Comparison of ENCODE assay signal across 34 cellular contexts in the genomic region with DNA sequence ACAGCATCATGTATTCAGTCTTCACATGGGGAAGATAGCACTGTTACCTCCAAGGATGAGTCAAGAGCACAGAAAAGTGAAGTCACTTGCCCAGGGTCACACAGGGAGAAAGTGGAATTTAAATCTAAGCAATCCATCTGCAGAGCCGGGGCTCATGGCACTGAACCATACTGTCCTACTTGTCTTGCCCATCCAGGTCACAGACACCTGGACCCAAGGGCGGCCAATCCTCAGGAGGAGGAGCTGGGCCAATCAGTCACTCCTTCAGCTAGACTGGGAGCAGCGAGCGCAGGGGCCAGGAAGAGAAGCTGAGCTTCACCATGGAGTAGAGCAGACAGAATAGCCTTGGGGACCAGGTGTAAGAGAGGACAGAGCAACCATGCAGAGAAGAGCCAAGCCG. TPM values are rescaled to one million over a fixed set of nuclear protein-coding genes. Genes with fewer than 3 reads are reported as not detected.
"Had no signal": no experiment of that assay in that cellular context is flagged by ENCODE, and none has a peak within 500 bp of the region (broad histone marks: within the 10 kb centered on the region; RNA-seq: fewer than 3 reads in every experiment).

No MANE protein-coding gene starts in this region.

- H3K4me1 ChIP-seq: parathyroid adenoma, psoas muscle, right lobe of liver, testis, uterus had no signal

- H3K4me3 Mint-ChIP-seq: naive thymus-derived CD8-positive, alpha-beta T cell; natural killer cell treated with Interleukin-12 subunit alpha and Interleukin-12 subunit beta and Interleukin-15 and Interleukin-18, amount 100 ng/mL, for 72 hours; nephron progenitor cell; neural crest cell; stimulated activated memory B cell treated with anti-CD40 and anti-IgM and Interleukin-4, amounts not matched to agents 10 μg/mL and 1 μg/mL and 100 μg/mL, for 72 hours; stimulated activated naive CD8-positive, alpha-beta T cell treated with anti-CD3 and anti-CD28 coated beads, Interleukin-15, amount 100 ng/mL, for 72 hours; type B pancreatic cell had no signal

- H3K36me3 Mint-ChIP-seq: naive thymus-derived CD8-positive, alpha-beta T cell; natural killer cell treated with Interleukin-12 subunit alpha and Interleukin-12 subunit beta and Interleukin-15 and Interleukin-18, amount 100 ng/mL, for 72 hours; stimulated activated memory B cell treated with anti-CD40 and anti-IgM and Interleukin-4, amounts not matched to agents 10 μg/mL and 1 μg/mL and 100 μg/mL, for 72 hours; type B pancreatic cell had no signal

- DNase-seq: naive thymus-derived CD8-positive, alpha-beta T cell; nephron progenitor cell; ovary; posterior cingulate gyrus; psoas muscle; right cardiac atrium; right lobe of liver; spleen; stimulated activated CD4-positive, alpha-beta T cell treated with anti-CD3 and anti-CD28 coated beads, Interleukin-12 subunit alpha, Interleukin-12 subunit beta, amount 100 ng/mL, for 4 hours; stimulated activated CD4-positive, alpha-beta T cell treated with anti-CD3 and anti-CD28 coated beads, Interleukin-1b, Interleukin-23, amount 100 ng/mL, for 48 hours; stimulated activated CD4-positive, alpha-beta T cell treated with anti-CD3 and anti-CD28 coated beads, Interleukin-4, amount 100 ng/mL, for 1 hour; stimulated activated CD4-positive, alpha-beta T cell treated with anti-CD3 and anti-CD28 coated beads, Interleukin-4, amount 100 ng/mL, for 4 hours; stimulated activated CD8-positive, alpha-beta memory T cell treated with anti-CD3 and anti-CD28 coated beads, Interleukin-4, amount 100 ng/mL, for 48 hours; stimulated activated naive CD4-positive, alpha-beta T cell; stimulated activated naive CD8-positive, alpha-beta T cell treated with anti-CD3 and anti-CD28 coated beads, Interleukin-15, amount 100 ng/mL, for 72 hours; stimulated activated naive CD8-positive, alpha-beta T cell treated with anti-CD3 and anti-CD28 coated beads, Interleukin-15, Interleukin-2, amounts not matched to agents 100 U/mL and 50 U/mL, for 24 hours; substantia nigra; testis; transverse colon; upper lobe of right lung; uterus had no signal

- H3K4me1 Mint-ChIP-seq: nephron progenitor cell had no signal

- ATAC-seq: naive thymus-derived CD8-positive, alpha-beta T cell; natural killer cell treated with Interleukin-12 subunit alpha and Interleukin-12 subunit beta and Interleukin-15 and Interleukin-18, amount 100 ng/mL, for 72 hours; psoas muscle; right cardiac atrium; right lobe of liver; stimulated activated memory B cell treated with anti-CD40 and anti-IgM and Interleukin-4, amounts not matched to agents 10 μg/mL and 1 μg/mL and 100 μg/mL, for 72 hours; stimulated activated naive CD8-positive, alpha-beta T cell treated with anti-CD3 and anti-CD28 coated beads, Interleukin-15, amount 100 ng/mL, for 72 hours; stimulated activated naive CD8-positive, alpha-beta T cell treated with anti-CD3 and anti-CD28 coated beads, Interleukin-15, Interleukin-2, amounts not matched to agents 100 U/mL and 50 U/mL, for 24 hours; upper lobe of right lung had no signal

- H3K9me3 ChIP-seq: ovary, psoas muscle, right lobe of liver, spleen, suprapubic skin, testis, tibial artery, transverse colon, upper lobe of right lung, uterus had no signal

- H3K36me3 ChIP-seq: ovary, right lobe of liver, spleen, suprapubic skin, tibial artery, transverse colon, upper lobe of right lung, uterus had no signal

- H3K4me2 ChIP-seq: smooth muscle cell had no signal

- H3K79me2 ChIP-seq: parathyroid adenoma had no signal

- H3K9ac ChIP-seq: parathyroid adenoma had no signal

- H3K27me3 ChIP-seq: ovary, right lobe of liver, testis, transverse colon, upper lobe of right lung, uterus had no signal

- H3K27ac Mint-ChIP-seq: naive thymus-derived CD8-positive, alpha-beta T cell; natural killer cell treated with Interleukin-12 subunit alpha and Interleukin-12 subunit beta and Interleukin-15 and Interleukin-18, amount 100 ng/mL, for 72 hours; nephron progenitor cell; progenitor cell of endocrine pancreas; stimulated activated memory B cell treated with anti-CD40 and anti-IgM and Interleukin-4, amounts not matched to agents 10 μg/mL and 1 μg/mL and 100 μg/mL, for 72 hours; stimulated activated naive CD8-positive, alpha-beta T cell treated with anti-CD3 and anti-CD28 coated beads, Interleukin-15, amount 100 ng/mL, for 72 hours; type B pancreatic cell had no signal

- H3K9me3 Mint-ChIP-seq: naive thymus-derived CD8-positive, alpha-beta T cell; natural killer cell treated with Interleukin-12 subunit alpha and Interleukin-12 subunit beta and Interleukin-15 and Interleukin-18, amount 100 ng/mL, for 72 hours; nephron progenitor cell; neural crest cell; stimulated activated memory B cell treated with anti-CD40 and anti-IgM and Interleukin-4, amounts not matched to agents 10 μg/mL and 1 μg/mL and 100 μg/mL, for 72 hours; stimulated activated naive CD8-positive, alpha-beta T cell treated with anti-CD3 and anti-CD28 coated beads, Interleukin-15, amount 100 ng/mL, for 72 hours; type B pancreatic cell had no signal

- H2AFZ ChIP-seq: parathyroid adenoma had no signal

- H3K27ac ChIP-seq: ovary, parathyroid adenoma, psoas muscle, right lobe of liver, skin epidermis, spleen, suprapubic skin, testis, tibial artery, transverse colon, upper lobe of right lung, uterus had no signal

- H3K4me3 ChIP-seq: ovary, psoas muscle, right lobe of liver, skin epidermis, smooth muscle cell, spleen, suprapubic skin, testis, tibial artery, transverse colon, upper lobe of right lung, uterus had no signal

RNA-seq across cellular contexts. Expression of gene GJB5, which starts 9.2 kb away (rescaled TPM):
- total RNA-seq: naive thymus-derived CD8-positive, alpha-beta T cell; natural killer cell treated with Interleukin-12 subunit alpha and Interleukin-12 subunit beta and Interleukin-15 and Interleukin-18, amount 100 ng/mL, for 72 hours; neural crest cell; occipital lobe; osteoblast; ovary; progenitor cell of endocrine pancreas; psoas muscle; right cardiac atrium; right lobe of liver; spleen; testis; transverse colon; upper lobe of right lung had no signal
- polyA plus RNA-seq: naive thymus-derived CD8-positive, alpha-beta T cell; ovary; right cardiac atrium had no signal

RNA-seq across cellular contexts. Expression of gene GJB4, which starts 13.9 kb away (rescaled TPM):
- total RNA-seq: naive thymus-derived CD8-positive, alpha-beta T cell; natural killer cell treated with Interleukin-12 subunit alpha and Interleukin-12 subunit beta and Interleukin-15 and Interleukin-18, amount 100 ng/mL, for 72 hours; neural crest cell; occipital lobe; osteoblast; ovary; progenitor cell of endocrine pancreas; psoas muscle; right cardiac atrium; right lobe of liver; spleen; testis; upper lobe of right lung; uterus had no signal
- polyA plus RNA-seq: naive thymus-derived CD8-positive, alpha-beta T cell; ovary; psoas muscle; right cardiac atrium; smooth muscle cell; spleen had no signal

RNA-seq across cellular contexts. Expression of gene GJB3, which starts 35.3 kb away (rescaled TPM):
- total RNA-seq: naive thymus-derived CD8-positive, alpha-beta T cell; natural killer cell treated with Interleukin-12 subunit alpha and Interleukin-12 subunit beta and Interleukin-15 and Interleukin-18, amount 100 ng/mL, for 72 hours; neural crest cell; occipital lobe; osteoblast; psoas muscle; right cardiac atrium; spleen had no signal
- polyA plus RNA-seq: naive thymus-derived CD8-positive, alpha-beta T cell; ovary; right cardiac atrium had no signal

RNA-seq across cellular contexts. Expression of gene GJA4, which starts 47.1 kb away (rescaled TPM):
- total RNA-seq: naive thymus-derived CD8-positive, alpha-beta T cell; osteoblast; renal cortical epithelial cell; smooth muscle cell had no signal
- polyA plus RNA-seq: naive thymus-derived CD8-positive, alpha-beta T cell; smooth muscle cell had no signal
